ENCODE assay signal across 10 cellular contexts in genomic region chr2:177397501-177398289, GRCh38. TPM values are rescaled to one million over a fixed set of nuclear protein-coding genes. Genes with fewer than 3 reads are reported as not detected.
DNase-seq lines count a peak whose midpoint lies in the region; ATAC-seq, FAIRE-seq and TF ChIP-seq lines count a peak whose summit lies in the region.
"Had no signal": no experiment of that assay in that cellular context is flagged by ENCODE, and none has a peak within 500 bp of the region (broad histone marks: within the 10 kb centered on the region; RNA-seq: fewer than 3 reads in every experiment).

No MANE protein-coding gene starts in this region.

- H3K27me3 ChIP-seq in astrocyte (ENCODE audit: insufficient read depth, low read length), result no peaks in the 10 kb centered on the region

- CTCF ChIA-PET in activated CD4-positive, alpha-beta memory T cell treated with anti-CD3 and anti-CD28 coated beads, Interleukin-2, amount 10 ng/mL, durations not matched to agents 7 days and 5 days (lab: Charles Lee), result interaction anchor here (0.8 to 1.2 kb wide), 5 partner anchors 18 to 233 kb away, joined by 3 read pairs; partner anchors contain the start of gene NFE2L2
- CTCF ChIA-PET in activated CD4-positive, alpha-beta memory T cell treated with anti-CD3 and anti-CD28 coated beads for 36 hours (lab: Charles Lee), result interaction anchor here (0.7 to 1.1 kb wide), 3 partner anchors 13 to 207 kb away, joined by 3 read pairs; no protein-coding TSS in a partner anchor

- peaks cover 83% of the 10 kb centered on the region for H3K79me2 ChIP-seq in astrocyte (ENCODE audit: insufficient read depth, low read length)

- H3K4me3 Mint-ChIP-seq in activated CD4-positive, alpha-beta memory T cell treated with anti-CD3 and anti-CD28 coated beads, Interleukin-2, amount 10 ng/mL, durations not matched to agents 7 days and 5 days, result no peak overlapping the region
- H3K4me3 Mint-ChIP-seq in activated CD4-positive, alpha-beta memory T cell treated with anti-CD3 and anti-CD28 coated beads for 36 hours, result no peak overlapping the region
- H3K4me3 Mint-ChIP-seq in astrocyte (ENCODE audit: unreplicated experiment), result peak overlapping the region; percentile 51
- H3K4me3 Mint-ChIP-seq: B cell had no signal

- peak overlapping the region; percentile 8 for H3K27ac Mint-ChIP-seq in activated CD4-positive, alpha-beta memory T cell treated with anti-CD3 and anti-CD28 coated beads, Interleukin-2, amount 10 ng/mL, durations not matched to agents 7 days and 5 days
- H3K27ac Mint-ChIP-seq in activated CD4-positive, alpha-beta memory T cell treated with anti-CD3 and anti-CD28 coated beads for 36 hours, result no peak overlapping the region
- H3K27ac Mint-ChIP-seq in astrocyte (ENCODE audit: unreplicated experiment), result peak overlapping the region; percentile 90
- H3K27ac Mint-ChIP-seq: B cell had no signal

- no peak for TF ChIP-seq CTCF in astrocyte (IDR thresholded peaks at IDR 0.05; ENCODE audit: insufficient read depth, low read depth, low read length)

- no peak overlapping the region for H2AFZ ChIP-seq in astrocyte (ENCODE audit: low read depth, low read length)

- POLR2A ChIA-PET in activated CD4-positive, alpha-beta memory T cell treated with anti-CD3 and anti-CD28 coated beads, Interleukin-2, amount 10 ng/mL, durations not matched to agents 7 days and 5 days (lab: Charles Lee), result interaction anchor here (0.8 kb wide), 1 partner anchor 186 kb away, joined by 3 read pairs; the partner anchor contains the start of gene HNRNPA3
- POLR2A ChIA-PET in activated CD4-positive, alpha-beta memory T cell treated with anti-CD3 and anti-CD28 coated beads for 36 hours (lab: Charles Lee), result interaction anchor here (1.2 kb wide), 1 partner anchor 133 kb away, joined by 3 read pairs; the partner anchor contains the start of gene NFE2L2

- H4K20me1 ChIP-seq in astrocyte (ENCODE audit: insufficient read depth, low read length), result peaks cover 6% of the 10 kb centered on the region

- H3K4me1 ChIP-seq in astrocyte (ENCODE audit: insufficient read depth, low read length), result peaks cover 43% of the 10 kb centered on the region

- no peak for DNase-seq in activated CD4-positive, alpha-beta memory T cell treated with anti-CD3 and anti-CD28 coated beads, Interleukin-2, amount 10 ng/mL, durations not matched to agents 7 days and 5 days
- no peak for DNase-seq in activated CD4-positive, alpha-beta memory T cell treated with anti-CD3 and anti-CD28 coated beads for 36 hours
- DNase-seq in astrocyte (ENCODE audit: low read depth), result peak; percentile 98
- peak; percentile 79 for DNase-seq in kidney tubule cell (ENCODE audit: low spot score)
- peak; percentile 31 for DNase-seq in urothelium cell line (ENCODE audit: low spot score)
- DNase-seq in inferior parietal cortex (ENCODE audit: extremely low spot score), result no peak
- DNase-seq: NCI-H187 treated with DMSO at 0.1 percent for 48 hours had no signal

- H3K27ac ChIP-seq in astrocyte (ENCODE audit: low read depth, low read length), result peak overlapping the region; percentile 91

- FAIRE-seq in astrocyte (lab: Jason Lieb, UNC) (peak; percentile 78), urothelium cell line (lab: Jason Lieb, UNC) (no peak)

- H3K27me3 Mint-ChIP-seq in activated CD4-positive, alpha-beta memory T cell treated with anti-CD3 and anti-CD28 coated beads, Interleukin-2, amount 10 ng/mL, durations not matched to agents 7 days and 5 days, result no peaks in the 10 kb centered on the region
- no peaks in the 10 kb centered on the region for H3K27me3 Mint-ChIP-seq in activated CD4-positive, alpha-beta memory T cell treated with anti-CD3 and anti-CD28 coated beads for 36 hours
- H3K27me3 Mint-ChIP-seq in astrocyte (ENCODE audit: low read depth, unreplicated experiment), result no peaks in the 10 kb centered on the region
- H3K27me3 Mint-ChIP-seq: B cell had no signal

- H3K4me3 ChIP-seq in astrocyte (ENCODE audit: insufficient read depth, low read depth, low read length), result peak overlapping the region; percentile 36

- no peaks in the 10 kb centered on the region for H3K9me3 Mint-ChIP-seq in activated CD4-positive, alpha-beta memory T cell treated with anti-CD3 and anti-CD28 coated beads, Interleukin-2, amount 10 ng/mL, durations not matched to agents 7 days and 5 days
- H3K9me3 Mint-ChIP-seq in activated CD4-positive, alpha-beta memory T cell treated with anti-CD3 and anti-CD28 coated beads for 36 hours, result no peaks in the 10 kb centered on the region
- H3K9me3 Mint-ChIP-seq in astrocyte (ENCODE audit: unreplicated experiment), result no peaks in the 10 kb centered on the region

- peaks cover 63% of the 10 kb centered on the region for H3K4me1 Mint-ChIP-seq in activated CD4-positive, alpha-beta memory T cell treated with anti-CD3 and anti-CD28 coated beads, Interleukin-2, amount 10 ng/mL, durations not matched to agents 7 days and 5 days
- peaks cover 70% of the 10 kb centered on the region for H3K4me1 Mint-ChIP-seq in activated CD4-positive, alpha-beta memory T cell treated with anti-CD3 and anti-CD28 coated beads for 36 hours (ENCODE audit: low read depth)
- H3K4me1 Mint-ChIP-seq in astrocyte (ENCODE audit: low read depth, unreplicated experiment), result peaks cover 65% of the 10 kb centered on the region

- H3K36me3 Mint-ChIP-seq in activated CD4-positive, alpha-beta memory T cell treated with anti-CD3 and anti-CD28 coated beads, Interleukin-2, amount 10 ng/mL, durations not matched to agents 7 days and 5 days (ENCODE audit: low read depth), result peaks cover 28% of the 10 kb centered on the region
- peaks cover 5% of the 10 kb centered on the region for H3K36me3 Mint-ChIP-seq in activated CD4-positive, alpha-beta memory T cell treated with anti-CD3 and anti-CD28 coated beads for 36 hours
- no peaks in the 10 kb centered on the region for H3K36me3 Mint-ChIP-seq in astrocyte (ENCODE audit: low read depth, unreplicated experiment)

- intact Hi-C loops in activated CD4-positive, alpha-beta memory T cell treated with anti-CD3 and anti-CD28 coated beads for 36 hours (cut with micrococcal nuclease), result no loop called here

- H3K4me2 ChIP-seq in astrocyte (ENCODE audit: low read length), result peak overlapping the region; percentile 77

- no peaks in the 10 kb centered on the region for H3K9me3 ChIP-seq in astrocyte (ENCODE audit: insufficient read depth, low read depth, low read length)

- peak overlapping the region; percentile 72 for H3K9ac ChIP-seq in astrocyte (ENCODE audit: low read length)

- no peak for ATAC-seq in GM18870 (IDR thresholded peaks at IDR 0.05; ENCODE audit: unreplicated experiment)
- ATAC-seq in GM21723 (IDR thresholded peaks at IDR 0.05; ENCODE audit: unreplicated experiment), result no peak

- no peaks in the 10 kb centered on the region for H3K36me3 ChIP-seq in astrocyte (ENCODE audit: insufficient read depth, low read length)

RNA-seq across cellular contexts. Expression of gene AGPS, which starts 5.1 kb away (rescaled TPM):
- 10 to 100 TPM; 52.0 to 52.8 TPM for total RNA-seq in activated CD4-positive, alpha-beta memory T cell treated with anti-CD3 and anti-CD28 coated beads, Interleukin-2, amount 10 ng/mL, durations not matched to agents 7 days and 5 days
- total RNA-seq in activated CD4-positive, alpha-beta memory T cell treated with anti-CD3 and anti-CD28 coated beads for 36 hours, result 10 to 100 TPM; 51.9 to 53.0 TPM
- total RNA-seq in astrocyte, result 66.2 and 68.1 TPM in 2 replicates

Comparison
In these comparisons a context has a peak if more than half of its experiments do, and no peak if none do; other contexts are left out.
1. DNase-seq: peak in astrocyte (single experiment), kidney tubule cell (single experiment) and urothelium cell line (single experiment); none in activated CD4-positive, alpha-beta memory T cell treated with anti-CD3 and anti-CD28 coated beads, Interleukin-2, amount 10 ng/mL, durations not matched to agents 7 days and 5 days (single experiment), activated CD4-positive, alpha-beta memory T cell treated with anti-CD3 and anti-CD28 coated beads for 36 hours (single experiment) and inferior parietal cortex (single experiment).